In the genomic region with DNA sequence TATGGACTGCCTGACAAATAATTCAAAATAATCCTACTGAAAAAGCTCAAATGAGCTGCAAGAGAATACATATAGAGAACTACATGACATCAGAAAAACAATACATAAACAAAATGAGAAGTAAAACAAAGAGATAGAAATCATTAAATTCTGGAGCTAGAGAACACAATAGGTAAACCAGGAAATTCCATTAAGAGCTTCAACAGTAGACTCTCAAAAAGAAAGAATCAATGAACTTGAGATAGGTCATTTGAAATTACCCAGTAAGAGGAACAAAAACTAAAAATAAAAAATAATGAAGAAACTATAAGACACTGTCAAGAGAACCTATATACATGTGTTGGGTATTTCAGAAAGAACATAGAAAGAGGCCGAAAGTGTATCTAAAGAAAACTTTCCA, we compare ENCODE assay signal across 38 cellular contexts.
"Had no signal": no experiment of that assay in that cellular context is flagged by ENCODE, and none has a peak within 500 bp of the region (broad histone marks: within the 10 kb centered on the region; RNA-seq: fewer than 3 reads in every experiment).

No MANE protein-coding gene starts in this region.

- H3K36me3 ChIP-seq: adrenal gland, ascending aorta, brain microvascular endothelial cell, breast epithelium, cardiac muscle cell had no signal

- H3K36me3 Mint-ChIP-seq: activated naive CD4-positive, alpha-beta T cell treated with anti-CD3 and anti-CD28 coated beads, Interleukin-2, amount 10 ng/mL, durations not matched to agents 7 days and 5 days; activated naive CD4-positive, alpha-beta T cell treated with anti-CD3 and anti-CD28 coated beads, Interleukin-2, amount 50 U/mL, for 24 hours; activated naive CD4-positive, alpha-beta T cell treated with anti-CD3 and anti-CD28 coated beads, Interleukin-2, amount 50 U/mL, for 72 hours; activated naive CD8-positive, alpha-beta T cell; activated naive CD8-positive, alpha-beta T cell treated with anti-CD3 and anti-CD28 coated beads for 36 hours; activated naive CD8-positive, alpha-beta T cell treated with anti-CD3 and anti-CD28 coated beads, Interleukin-2, amount 10 ng/mL, durations not matched to agents 7 days and 5 days; brain had no signal

- H3K27ac ChIP-seq: adrenal gland, ascending aorta, body of pancreas, brain microvascular endothelial cell, breast epithelium, cardiac muscle cell had no signal

- H3K4me1 ChIP-seq: adrenal gland, ascending aorta, body of pancreas, breast epithelium had no signal

- H3K27me3 ChIP-seq: adrenal gland, ascending aorta, body of pancreas, brain microvascular endothelial cell, breast epithelium, cardiac muscle cell had no signal

- DNase-seq: activated effector memory CD4-positive, alpha-beta T cell treated with anti-CD3 and anti-CD28 coated beads, Interleukin-2, amount 50 U/mL, for 16 hours; activated effector memory CD4-positive, alpha-beta T cell treated with Interleukin-2 at 50 U/mL for 16 hours; activated gamma-delta T cell; activated gamma-delta T cell treated with Interleukin-2 at 50 U/mL for 16 hours; activated naive CD4-positive, alpha-beta T cell; activated naive CD4-positive, alpha-beta T cell treated with anti-CD3 and anti-CD28 coated beads for 36 hours; activated naive CD4-positive, alpha-beta T cell treated with anti-CD3 and anti-CD28 coated beads, Interleukin-2, amount 10 ng/mL, durations not matched to agents 7 days and 5 days; activated naive CD4-positive, alpha-beta T cell treated with anti-CD3 and anti-CD28 coated beads, Interleukin-2, amount 50 U/mL, for 16 hours; activated naive CD4-positive, alpha-beta T cell treated with Interleukin-2 at 50 U/mL for 16 hours; activated naive CD8-positive, alpha-beta T cell treated with anti-CD3 and anti-CD28 coated beads for 36 hours; activated naive CD8-positive, alpha-beta T cell treated with anti-CD3 and anti-CD28 coated beads, Interleukin-2, amount 10 ng/mL, durations not matched to agents 7 days and 5 days; activated naive CD8-positive, alpha-beta T cell treated with anti-CD3 and anti-CD28 coated beads, Interleukin-2, amount 50 U/mL, for 24 hours; activated T-cell treated with anti-CD3 and anti-CD28 coated beads, Interleukin-2, amount 50 U/mL, for 1 hour; activated T-cell treated with anti-CD3 and anti-CD28 coated beads, Interleukin-2, amount 50 U/mL, for 24 hours; activated T-cell treated with anti-CD3 and anti-CD28 coated beads, Interleukin-2, amount 50 U/mL, for 4 hours; activated T-cell treated with anti-CD3 and anti-CD28 coated beads, Interleukin-2, amount 50 U/mL, for 48 hours; activated T-cell treated with anti-CD3 and anti-CD28 coated beads, Interleukin-2, amount 50 U/mL, for 72 hours; adrenal gland; amniotic stem cell; amygdala; anterior cingulate cortex; aorta; body of pancreas; brain microvascular endothelial cell; caudate nucleus; central memory CD4-positive, alpha-beta T cell; cerebellar nuclear complex had no signal

- H3K4me3 ChIP-seq: adrenal gland, ascending aorta, body of pancreas, breast epithelium, cardiac muscle cell had no signal

- H3K4me3 Mint-ChIP-seq: activated naive CD4-positive, alpha-beta T cell treated with anti-CD3 and anti-CD28 coated beads for 36 hours; activated naive CD4-positive, alpha-beta T cell treated with anti-CD3 and anti-CD28 coated beads, Interleukin-2, amount 10 ng/mL, durations not matched to agents 7 days and 5 days; activated naive CD4-positive, alpha-beta T cell treated with anti-CD3 and anti-CD28 coated beads, Interleukin-2, amount 50 U/mL, for 24 hours; activated naive CD8-positive, alpha-beta T cell; activated naive CD8-positive, alpha-beta T cell treated with anti-CD3 and anti-CD28 coated beads for 36 hours; activated naive CD8-positive, alpha-beta T cell treated with anti-CD3 and anti-CD28 coated beads, Interleukin-2, amount 10 ng/mL, durations not matched to agents 7 days and 5 days; activated naive CD8-positive, alpha-beta T cell treated with anti-CD3 and anti-CD28 coated beads, Interleukin-2, amount 50 U/mL, for 24 hours; activated T-cell treated with anti-CD3 and anti-CD28 coated beads, Interleukin-2, amount 50 U/mL, for 24 hours; activated T-cell treated with anti-CD3 and anti-CD28 coated beads, Interleukin-2, amount 50 U/mL, for 4 hours; activated T-cell treated with anti-CD3 and anti-CD28 coated beads, Interleukin-2, amount 50 U/mL, for 72 hours; activated T-helper 1 cell treated with anti-CD3 and anti-CD28 coated beads, Interleukin-12 subunit alpha, Interleukin-12 subunit beta, Interleukin-2, Interleukin-4 antibody, amounts not matched to agents 30 ng/mL and 10 ng/mL and 1 ng/mL, durations not matched to agents 14 hours and 24 hours and 36 hours; activated T-helper 17 cell treated with anti-CD3 and anti-CD28 coated beads, Interleukin-2, amount 50 U/mL, for 72 hours; brain; central memory CD8-positive, alpha-beta T cell had no signal

- ATAC-seq: activated naive CD4-positive, alpha-beta T cell treated with anti-CD3 and anti-CD28 coated beads, Interleukin-2, amount 50 U/mL, for 72 hours; activated naive CD8-positive, alpha-beta T cell treated with anti-CD3 and anti-CD28 coated beads, Interleukin-2, amount 50 U/mL, for 24 hours; activated T-cell treated with anti-CD3 and anti-CD28 coated beads, Interleukin-2, amount 50 U/mL, for 4 hours; activated T-cell treated with anti-CD3 and anti-CD28 coated beads, Interleukin-2, amount 50 U/mL, for 72 hours; activated T-helper 17 cell treated with anti-CD3 and anti-CD28 coated beads, Interleukin-2, amount 50 U/mL, for 72 hours; body of pancreas had no signal

- H3K4me1 Mint-ChIP-seq: activated naive CD4-positive, alpha-beta T cell treated with anti-CD3 and anti-CD28 coated beads, Interleukin-2, amount 10 ng/mL, durations not matched to agents 7 days and 5 days; activated naive CD4-positive, alpha-beta T cell treated with anti-CD3 and anti-CD28 coated beads, Interleukin-2, amount 50 U/mL, for 24 hours; activated naive CD8-positive, alpha-beta T cell treated with anti-CD3 and anti-CD28 coated beads for 36 hours; activated naive CD8-positive, alpha-beta T cell treated with anti-CD3 and anti-CD28 coated beads, Interleukin-2, amount 10 ng/mL, durations not matched to agents 7 days and 5 days; activated naive CD8-positive, alpha-beta T cell treated with anti-CD3 and anti-CD28 coated beads, Interleukin-2, amount 50 U/mL, for 24 hours; activated T-helper 17 cell treated with anti-CD3 and anti-CD28 coated beads, Interleukin-2, amount 50 U/mL, for 72 hours; brain; central memory CD8-positive, alpha-beta T cell had no signal

- H3K9me3 ChIP-seq: adrenal gland, ascending aorta, body of pancreas had no signal

- H3K27ac Mint-ChIP-seq: activated naive CD4-positive, alpha-beta T cell treated with anti-CD3 and anti-CD28 coated beads for 36 hours; activated naive CD4-positive, alpha-beta T cell treated with anti-CD3 and anti-CD28 coated beads, Interleukin-2, amount 10 ng/mL, durations not matched to agents 7 days and 5 days; activated naive CD4-positive, alpha-beta T cell treated with anti-CD3 and anti-CD28 coated beads, Interleukin-2, amount 50 U/mL, for 24 hours; activated naive CD4-positive, alpha-beta T cell treated with anti-CD3 and anti-CD28 coated beads, Interleukin-2, amount 50 U/mL, for 72 hours; activated naive CD8-positive, alpha-beta T cell; activated naive CD8-positive, alpha-beta T cell treated with anti-CD3 and anti-CD28 coated beads for 36 hours; activated naive CD8-positive, alpha-beta T cell treated with anti-CD3 and anti-CD28 coated beads, Interleukin-2, amount 10 ng/mL, durations not matched to agents 7 days and 5 days; activated naive CD8-positive, alpha-beta T cell treated with anti-CD3 and anti-CD28 coated beads, Interleukin-2, amount 50 U/mL, for 24 hours; activated T-cell treated with anti-CD3 and anti-CD28 coated beads, Interleukin-2, amount 50 U/mL, for 24 hours; activated T-cell treated with anti-CD3 and anti-CD28 coated beads, Interleukin-2, amount 50 U/mL, for 72 hours; activated T-helper 1 cell treated with anti-CD3 and anti-CD28 coated beads, Interleukin-12 subunit alpha, Interleukin-12 subunit beta, Interleukin-2, Interleukin-4 antibody, amounts not matched to agents 30 ng/mL and 10 ng/mL and 1 ng/mL, durations not matched to agents 14 hours and 24 hours and 36 hours; activated T-helper 17 cell treated with anti-CD3 and anti-CD28 coated beads, Interleukin-2, amount 50 U/mL, for 72 hours; activated T-helper 2 cell treated with anti-CD3 and anti-CD28 coated beads, Interferon-gamma antibody, Interleukin-2, Interleukin-4, amounts not matched to agents 10 μg/mL and 5 μg/mL and 100 μg/mL, durations not matched to agents 14 hours and 24 hours and 36 hours; brain had no signal

- H3K27me3 Mint-ChIP-seq: activated naive CD4-positive, alpha-beta T cell treated with anti-CD3 and anti-CD28 coated beads, Interleukin-2, amount 10 ng/mL, durations not matched to agents 7 days and 5 days; activated naive CD4-positive, alpha-beta T cell treated with anti-CD3 and anti-CD28 coated beads, Interleukin-2, amount 50 U/mL, for 24 hours; activated naive CD8-positive, alpha-beta T cell; activated naive CD8-positive, alpha-beta T cell treated with anti-CD3 and anti-CD28 coated beads for 36 hours; activated naive CD8-positive, alpha-beta T cell treated with anti-CD3 and anti-CD28 coated beads, Interleukin-2, amount 10 ng/mL, durations not matched to agents 7 days and 5 days; activated naive CD8-positive, alpha-beta T cell treated with anti-CD3 and anti-CD28 coated beads, Interleukin-2, amount 50 U/mL, for 24 hours; activated T-cell treated with anti-CD3 and anti-CD28 coated beads, Interleukin-2, amount 50 U/mL, for 24 hours; activated T-helper 17 cell treated with anti-CD3 and anti-CD28 coated beads, Interleukin-2, amount 50 U/mL, for 72 hours; central memory CD8-positive, alpha-beta T cell had no signal
